ENCODE assay signal across 28 cellular contexts in the genomic region with DNA sequence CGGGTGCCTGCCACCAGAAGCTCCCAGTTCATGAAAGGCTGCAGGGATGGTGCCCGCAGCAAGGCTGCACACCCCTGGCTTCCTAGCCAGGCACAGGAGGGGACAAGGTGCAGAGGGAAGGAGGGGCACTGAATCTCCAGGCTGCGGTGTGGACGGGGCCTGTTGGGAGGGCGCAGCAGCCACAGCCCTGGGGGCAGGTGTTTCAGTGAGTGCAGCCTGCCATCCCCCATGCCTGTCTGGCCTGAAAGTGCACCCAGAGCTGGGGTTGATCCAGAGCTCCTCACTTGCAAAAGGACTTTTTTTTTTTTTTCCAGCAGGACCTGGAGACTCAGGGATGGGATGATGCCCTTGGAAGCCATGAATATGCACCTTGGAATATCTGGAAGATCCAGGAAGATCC.
"Had no signal": no experiment of that assay in that cellular context is flagged by ENCODE, and none has a peak within 500 bp of the region (broad histone marks: within the 10 kb centered on the region; RNA-seq: fewer than 3 reads in every experiment).

No MANE protein-coding gene starts in this region.

- H3K9me3 Mint-ChIP-seq: mesothelial cell of epicardium; natural killer cell; nephron progenitor cell; neural progenitor cell; stimulated activated memory B cell treated with anti-CD40 and anti-IgM and Interleukin-4, amounts not matched to agents 10 μg/mL and 1 μg/mL and 100 μg/mL, for 72 hours; stimulated activated naive CD8-positive, alpha-beta T cell treated with anti-CD3 and anti-CD28 coated beads, Interleukin-15, amount 100 ng/mL, for 72 hours had no signal

- H3K9ac ChIP-seq: neural progenitor cell had no signal

- FAIRE-seq: keratinocyte had no signal

- H3K36me3 Mint-ChIP-seq: mesothelial cell of epicardium; natural killer cell; neural progenitor cell; stimulated activated memory B cell treated with anti-CD40 and anti-IgM and Interleukin-4, amounts not matched to agents 10 μg/mL and 1 μg/mL and 100 μg/mL, for 72 hours had no signal

- H3K4me1 Mint-ChIP-seq: mesothelial cell of epicardium; neural progenitor cell; stimulated activated naive CD8-positive, alpha-beta T cell treated with anti-CD3 and anti-CD28 coated beads, Interleukin-15, amount 100 ng/mL, for 72 hours had no signal

- H3K27me3 ChIP-seq: hepatocyte, neural progenitor cell, ovary, right lobe of liver, tibial nerve, upper lobe of left lung had no signal

- H3K4me3 ChIP-seq: heart right ventricle, hepatocyte, lung, neural progenitor cell, ovary, prostate gland, right lobe of liver, smooth muscle cell, tibial nerve, upper lobe of left lung had no signal

- H3K4me2 ChIP-seq: hepatocyte, neural progenitor cell, smooth muscle cell had no signal

- H3K36me3 ChIP-seq: heart right ventricle, neural progenitor cell, ovary, prostate gland, right lobe of liver, tibial nerve, upper lobe of left lung had no signal

- DNase-seq: heart right ventricle; kidney glomerular epithelial cell; left cardiac atrium; mesendoderm; naive B cell; natural killer cell; nephron progenitor cell; ovary; retina; right lobe of liver; stimulated activated CD4-positive, alpha-beta T cell treated with anti-CD3 and anti-CD28 coated beads, Interleukin-1b, Interleukin-23, amount 100 ng/mL, for 48 hours; stimulated activated CD4-positive, alpha-beta T cell treated with anti-CD3 and anti-CD28 coated beads, Interleukin-2, amount 100 ng/mL, for 48 hours; stimulated activated CD4-positive, alpha-beta T cell treated with anti-CD3 and anti-CD28 coated beads, Interleukin-4, amount 100 ng/mL, for 4 hours; stimulated activated CD8-positive, alpha-beta memory T cell treated with anti-CD3 and anti-CD28 coated beads, Interleukin-4, amount 100 ng/mL, for 48 hours; stimulated activated naive CD4-positive, alpha-beta T cell treated with Interleukin-2 at 50 U/mL for 16 hours; stimulated activated naive CD8-positive, alpha-beta T cell treated with anti-CD3 and anti-CD28 coated beads, Interleukin-15, amount 100 ng/mL, for 72 hours; substantia nigra; upper lobe of left lung had no signal

- H2AFZ ChIP-seq: hepatocyte, neural progenitor cell had no signal

- ATAC-seq: left cardiac atrium; left lobe of liver; natural killer cell; right lobe of liver; stimulated activated memory B cell treated with anti-CD40 and anti-IgM and Interleukin-4, amounts not matched to agents 10 μg/mL and 1 μg/mL and 100 μg/mL, for 72 hours; stimulated activated naive CD8-positive, alpha-beta T cell treated with anti-CD3 and anti-CD28 coated beads, Interleukin-15, amount 100 ng/mL, for 72 hours had no signal

- H3K27ac Mint-ChIP-seq: mesothelial cell of epicardium; natural killer cell; nephron progenitor cell; neural progenitor cell; stimulated activated memory B cell treated with anti-CD40 and anti-IgM and Interleukin-4, amounts not matched to agents 10 μg/mL and 1 μg/mL and 100 μg/mL, for 72 hours; stimulated activated naive CD8-positive, alpha-beta T cell treated with anti-CD3 and anti-CD28 coated beads, Interleukin-15, amount 100 ng/mL, for 72 hours had no signal

- H3K4me3 Mint-ChIP-seq: mesothelial cell of epicardium; natural killer cell; nephron progenitor cell; neural progenitor cell; stimulated activated memory B cell treated with anti-CD40 and anti-IgM and Interleukin-4, amounts not matched to agents 10 μg/mL and 1 μg/mL and 100 μg/mL, for 72 hours; stimulated activated naive CD8-positive, alpha-beta T cell treated with anti-CD3 and anti-CD28 coated beads, Interleukin-15, amount 100 ng/mL, for 72 hours had no signal

- H3K79me2 ChIP-seq: hepatocyte had no signal

- H3K27ac ChIP-seq: heart right ventricle, hepatocyte, neural progenitor cell, ovary, prostate gland, right lobe of liver, tibial nerve, upper lobe of left lung had no signal

- H3K9me3 ChIP-seq: heart right ventricle, ovary, prostate gland, right lobe of liver, upper lobe of left lung had no signal

- H3K4me1 ChIP-seq: heart right ventricle, neural progenitor cell, prostate gland, right lobe of liver, tibial nerve, upper lobe of left lung had no signal
